Comparison of ENCODE assay signal across 16 cellular contexts in genomic region chr22:41271787-41272186, GRCh38.
"Had no signal": no experiment of that assay in that cellular context is flagged by ENCODE, and none has a peak within 500 bp of the region (broad histone marks: within the 10 kb centered on the region; RNA-seq: fewer than 3 reads in every experiment).

No MANE protein-coding gene starts in this region.

- H3K27ac ChIP-seq: colonic mucosa, lower lobe of right lung, right lobe of liver, spleen, VCaP had no signal

- H3K27me3 Mint-ChIP-seq: activated CD8-positive, alpha-beta T cell treated with anti-CD3 and anti-CD28 coated beads for 36 hours; stimulated activated naive B cell treated with anti-CD40 and anti-IgM and Interleukin-4, amounts not matched to agents 10 μg/mL and 1 μg/mL and 100 μg/mL, for 72 hours had no signal

- H3K4me1 ChIP-seq: colonic mucosa, lower lobe of right lung, right lobe of liver had no signal

- H3K27me3 ChIP-seq: colonic mucosa, right lobe of liver, spleen had no signal

- H3K27ac Mint-ChIP-seq: activated CD8-positive, alpha-beta T cell treated with anti-CD3 and anti-CD28 coated beads for 36 hours; activated naive CD4-positive, alpha-beta T cell treated with anti-CD3 and anti-CD28 coated beads for 36 hours; stimulated activated naive B cell treated with anti-CD40 and anti-IgM and Interleukin-4, amounts not matched to agents 10 μg/mL and 1 μg/mL and 100 μg/mL, for 72 hours had no signal

- H3K4me1 Mint-ChIP-seq: stimulated activated naive B cell treated with anti-CD40 and anti-IgM and Interleukin-4, amounts not matched to agents 10 μg/mL and 1 μg/mL and 100 μg/mL, for 72 hours had no signal

- DNase-seq: activated CD8-positive, alpha-beta memory T cell treated with anti-CD3 and anti-CD28 coated beads, Interleukin-2, amount 50 U/mL, for 4 hours; activated CD8-positive, alpha-beta T cell treated with anti-CD3 and anti-CD28 coated beads for 36 hours; activated naive CD4-positive, alpha-beta T cell treated with anti-CD3 and anti-CD28 coated beads for 36 hours; activated T-cell treated with anti-CD3 and anti-CD28 coated beads, Interleukin-2, amount 50 U/mL, for 72 hours; caudate nucleus; colonic mucosa; hippocampal formation; kidney glomerular epithelial cell; lower lobe of right lung; midbrain; right lobe of liver; spleen; stimulated activated CD4-positive, alpha-beta T cell treated with anti-CD3 and anti-CD28 coated beads, Interleukin-1b, Interleukin-23, amount 100 ng/mL, for 48 hours; stimulated activated naive B cell treated with anti-CD40 and anti-IgM and Interleukin-4, amounts not matched to agents 10 μg/mL and 1 μg/mL and 100 μg/mL, for 72 hours; T1000 had no signal

- H3K4me3 ChIP-seq: colonic mucosa, lower lobe of right lung, right lobe of liver, spleen had no signal

- H3K9me3 ChIP-seq: colonic mucosa, lower lobe of right lung, right lobe of liver, spleen had no signal

- H3K9me3 Mint-ChIP-seq: activated CD8-positive, alpha-beta T cell treated with anti-CD3 and anti-CD28 coated beads for 36 hours; activated naive CD4-positive, alpha-beta T cell treated with anti-CD3 and anti-CD28 coated beads for 36 hours; activated T-cell treated with anti-CD3 and anti-CD28 coated beads, Interleukin-2, amount 50 U/mL, for 72 hours; stimulated activated naive B cell treated with anti-CD40 and anti-IgM and Interleukin-4, amounts not matched to agents 10 μg/mL and 1 μg/mL and 100 μg/mL, for 72 hours had no signal

- H3K4me3 Mint-ChIP-seq: activated CD8-positive, alpha-beta T cell treated with anti-CD3 and anti-CD28 coated beads for 36 hours; activated naive CD4-positive, alpha-beta T cell treated with anti-CD3 and anti-CD28 coated beads for 36 hours; activated T-cell treated with anti-CD3 and anti-CD28 coated beads, Interleukin-2, amount 50 U/mL, for 72 hours; stimulated activated naive B cell treated with anti-CD40 and anti-IgM and Interleukin-4, amounts not matched to agents 10 μg/mL and 1 μg/mL and 100 μg/mL, for 72 hours had no signal
